Comparison of ENCODE assay signal across 23 cellular contexts in the genomic region with DNA sequence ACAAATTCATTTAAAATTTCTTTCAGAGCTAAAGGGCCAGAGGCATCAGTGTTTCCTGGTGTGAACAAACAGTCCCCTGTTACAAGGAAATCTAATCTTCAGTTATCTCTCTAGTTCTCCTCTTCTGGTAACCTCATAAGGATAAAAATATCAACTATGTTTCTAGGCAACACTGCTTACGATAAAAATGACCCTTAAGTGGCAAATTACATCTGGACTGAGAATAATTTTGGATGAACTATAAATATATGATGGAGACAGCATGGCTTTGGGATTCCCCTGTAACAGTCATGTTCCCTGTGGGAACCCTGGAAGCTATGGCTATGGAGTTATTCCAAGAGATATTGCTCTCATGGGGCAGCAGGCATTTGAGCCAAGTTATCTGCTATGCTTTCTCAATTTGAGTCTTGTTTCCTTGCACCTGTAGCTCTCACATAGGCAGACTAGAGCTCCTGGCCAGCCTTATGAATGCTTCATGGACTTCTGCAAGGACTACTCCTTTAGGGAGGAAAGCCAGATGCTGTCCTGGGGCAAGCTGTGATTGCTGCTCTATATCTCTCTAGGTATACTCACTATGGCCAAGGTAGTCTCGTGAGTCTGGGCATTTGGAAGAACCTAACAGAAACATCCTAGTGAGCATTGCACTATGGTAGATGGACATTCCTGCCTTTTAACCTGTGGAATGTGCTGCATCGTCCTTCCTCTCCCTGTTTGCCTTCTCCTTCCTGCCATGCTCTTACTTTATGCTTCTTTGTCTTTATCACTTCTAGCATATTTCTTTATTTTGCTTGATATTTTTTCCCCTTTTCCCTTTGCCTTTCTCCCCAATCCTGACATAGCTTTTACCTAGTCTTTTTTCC.
"Had no signal": no experiment of that assay in that cellular context is flagged by ENCODE, and none has a peak within 500 bp of the region (broad histone marks: within the 10 kb centered on the region; RNA-seq: fewer than 3 reads in every experiment).

No MANE protein-coding gene starts in this region.

- H3K4me3 ChIP-seq: gastroesophageal sphincter, prostate gland, thyroid gland had no signal

- H3K9me3 ChIP-seq: gastroesophageal sphincter, prostate gland, thyroid gland had no signal

- H3K9me3 Mint-ChIP-seq: activated naive CD8-positive, alpha-beta T cell treated with anti-CD3 and anti-CD28 coated beads for 36 hours; mesothelial cell of epicardium; naive thymus-derived CD8-positive, alpha-beta T cell; stimulated activated naive CD8-positive, alpha-beta T cell treated with anti-CD3 and anti-CD28 coated beads, Interleukin-15, Interleukin-2, amounts not matched to agents 100 ng/mL and 50 ng/mL, for 24 hours; T-cell had no signal

- H3K27me3 ChIP-seq: gastroesophageal sphincter, thyroid gland had no signal

- ATAC-seq: esophagus mucosa; gastroesophageal sphincter; left lobe of liver; naive thymus-derived CD8-positive, alpha-beta T cell; T-cell had no signal

- H3K36me3 ChIP-seq: prostate gland, thyroid gland had no signal

- H3K27ac ChIP-seq: gastroesophageal sphincter, prostate gland, thyroid gland, VCaP had no signal

- H3K4me3 Mint-ChIP-seq: activated naive CD8-positive, alpha-beta T cell treated with anti-CD3 and anti-CD28 coated beads for 36 hours; mesothelial cell of epicardium; naive thymus-derived CD8-positive, alpha-beta T cell; stimulated activated naive CD8-positive, alpha-beta T cell treated with anti-CD3 and anti-CD28 coated beads, Interleukin-15, Interleukin-2, amounts not matched to agents 100 ng/mL and 50 ng/mL, for 24 hours; T-cell had no signal

- DNase-seq: activated CD4-positive, alpha-beta T cell treated with anti-CD3 and anti-CD28 coated beads for 1 hour; activated CD4-positive, alpha-beta T cell treated with anti-CD3 and anti-CD28 coated beads, Interleukin-2, amount 50 U/mL, for 4 hours; activated CD8-positive, alpha-beta memory T cell treated with anti-CD3 and anti-CD28 coated beads, Interleukin-2, amount 50 U/mL, for 48 hours; activated naive CD4-positive, alpha-beta T cell treated with Interleukin-2 at 50 U/mL for 16 hours; activated naive CD8-positive, alpha-beta T cell treated with anti-CD3 and anti-CD28 coated beads for 36 hours; activated T-cell treated with anti-CD3 and anti-CD28 coated beads, Interleukin-2, amount 50 U/mL, for 48 hours; amniotic stem cell; dermis blood vessel endothelial cell; effector CD8-positive, alpha-beta T cell; head of caudate nucleus; kidney; naive thymus-derived CD8-positive, alpha-beta T cell; stimulated activated CD4-positive, alpha-beta T cell treated with anti-CD3 and anti-CD28 coated beads, Interleukin-12 subunit alpha, Interleukin-12 subunit beta, amount 100 ng/mL, for 4 hours; substantia nigra; T-cell; thyroid gland had no signal

- H3K4me1 Mint-ChIP-seq: activated naive CD8-positive, alpha-beta T cell treated with anti-CD3 and anti-CD28 coated beads for 36 hours; mesothelial cell of epicardium; naive thymus-derived CD8-positive, alpha-beta T cell; T-cell had no signal

- H3K27me3 Mint-ChIP-seq: activated naive CD8-positive, alpha-beta T cell treated with anti-CD3 and anti-CD28 coated beads for 36 hours; naive thymus-derived CD8-positive, alpha-beta T cell; stimulated activated naive CD8-positive, alpha-beta T cell treated with anti-CD3 and anti-CD28 coated beads, Interleukin-15, Interleukin-2, amounts not matched to agents 100 ng/mL and 50 ng/mL, for 24 hours; T-cell had no signal

- H3K27ac Mint-ChIP-seq: activated naive CD8-positive, alpha-beta T cell treated with anti-CD3 and anti-CD28 coated beads for 36 hours; mesothelial cell of epicardium; naive thymus-derived CD8-positive, alpha-beta T cell; stimulated activated naive CD8-positive, alpha-beta T cell treated with anti-CD3 and anti-CD28 coated beads, Interleukin-15, Interleukin-2, amounts not matched to agents 100 ng/mL and 50 ng/mL, for 24 hours; T-cell had no signal

- H3K4me1 ChIP-seq: gastroesophageal sphincter, prostate gland, thyroid gland had no signal
